Comparison of ENCODE assay signal across 9 cellular contexts in the genomic region with DNA sequence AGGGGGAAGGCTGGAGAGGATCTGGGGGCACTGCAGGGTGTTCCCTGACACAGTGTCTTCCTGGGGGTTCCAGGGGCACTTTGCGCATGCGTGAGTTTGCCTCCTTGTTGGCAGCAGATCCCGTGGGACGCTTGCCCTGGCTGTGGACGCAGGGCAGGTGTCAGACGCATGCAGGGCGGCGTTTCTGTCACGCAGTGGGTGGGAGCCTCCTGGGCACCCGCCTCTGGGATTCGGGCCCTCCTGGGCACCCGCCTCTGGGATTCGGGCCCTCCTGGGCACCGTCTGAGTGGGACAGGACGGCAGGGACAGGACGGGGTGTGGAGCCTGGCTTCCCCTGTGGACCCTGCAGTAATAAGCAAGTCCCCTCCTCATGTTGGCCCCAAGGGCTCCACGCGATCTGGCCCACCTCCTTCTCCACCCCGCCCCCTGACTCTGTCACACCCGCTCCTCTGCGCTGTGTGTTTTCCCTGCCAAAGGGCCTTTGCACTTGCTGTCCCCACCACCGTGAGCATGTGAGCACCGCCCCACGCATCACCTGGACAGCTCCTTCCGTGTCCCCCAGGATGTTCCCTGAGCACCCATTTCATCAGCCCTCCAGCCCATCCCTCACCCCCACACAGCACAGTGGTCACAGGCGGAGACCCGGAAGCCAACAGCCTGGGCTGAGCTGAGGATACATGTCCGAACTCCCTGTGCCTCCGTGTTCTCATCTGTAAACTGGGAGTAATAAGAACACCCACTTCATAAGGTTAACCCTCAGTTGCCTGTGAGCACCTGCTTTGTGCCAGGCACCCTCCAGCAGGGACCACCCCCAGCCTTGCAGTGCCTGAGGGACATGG. TPM values are rescaled to one million over a fixed set of nuclear protein-coding genes. Genes with fewer than 3 reads are reported as not detected.
DNase-seq lines count a peak whose midpoint lies in the region; ATAC-seq, FAIRE-seq and TF ChIP-seq lines count a peak whose summit lies in the region.
"Had no signal": no experiment of that assay in that cellular context is flagged by ENCODE, and none has a peak within 500 bp of the region (broad histone marks: within the 10 kb centered on the region; RNA-seq: fewer than 3 reads in every experiment).

No MANE protein-coding gene starts in this region.

- H3K9me3 Mint-ChIP-seq in nephron (no peaks in the 10 kb centered on the region), progenitor cell of endocrine pancreas (ENCODE audit: low read depth) (no peaks in the 10 kb centered on the region)

- TF ChIP-seq CTCF in bronchial epithelial cell (IDR thresholded peaks at IDR 0.05; ENCODE audit: insufficient read depth, low read length, severe bottlenecking) (no peak), nephron (IDR thresholded peaks at IDR 0.05; ENCODE audit: unreplicated experiment in 3 of 3) (no peak), progenitor cell of endocrine pancreas (IDR thresholded peaks at IDR 0.05; ENCODE audit: unreplicated experiment) (no peak)

- H3K27ac Mint-ChIP-seq in nephron (no peak overlapping the region), progenitor cell of endocrine pancreas (no peak overlapping the region)
- H3K27ac Mint-ChIP-seq: activated naive CD8-positive, alpha-beta T cell had no signal

- no peak for ATAC-seq in HG03460 (IDR thresholded peaks at IDR 0.05; ENCODE audit: unreplicated experiment)

- H3K27me3 Mint-ChIP-seq in nephron (ENCODE audit: low read depth) (peaks cover 52% of the 10 kb centered on the region), progenitor cell of endocrine pancreas (peaks cover 25% of the 10 kb centered on the region)

- H3K36me3 ChIP-seq in bronchial epithelial cell (ENCODE audit: control insufficient read depth, insufficient read depth, low read length): no peaks in the 10 kb centered on the region

- DNase-seq in Ammon's horn (ENCODE audit: low spot score) (peak; percentile 59), M059J (ENCODE audit: low read depth) (peak; percentile 77), bronchial epithelial cell (ENCODE audit: low read depth) (peak; percentile 33), progenitor cell of endocrine pancreas (ENCODE audit: low spot score, unreplicated experiment) (no peak), iPS-NIHi11 (ENCODE audit: low spot score) (no peak), glomerular visceral epithelial cell (ENCODE audit: extremely low spot score) (no peak)

- no peaks in the 10 kb centered on the region for H3K4me1 Mint-ChIP-seq in nephron
- H3K4me1 Mint-ChIP-seq in progenitor cell of endocrine pancreas (ENCODE audit: low read depth): no peaks in the 10 kb centered on the region

- peak overlapping the region; percentile 47 to 54 (median 51) for H3K4me3 Mint-ChIP-seq in nephron
- no peak overlapping the region for H3K4me3 Mint-ChIP-seq in progenitor cell of endocrine pancreas (ENCODE audit: low read depth)
- H3K4me3 Mint-ChIP-seq: activated naive CD8-positive, alpha-beta T cell had no signal

- no peak for FAIRE-seq in bronchial epithelial cell (lab: Jason Lieb, UNC)

- H3K27me3 ChIP-seq in bronchial epithelial cell (ENCODE audit: control insufficient read depth, insufficient read depth, low read length): no peaks in the 10 kb centered on the region

- H3K36me3 Mint-ChIP-seq in nephron (ENCODE audit: low read depth) (no peaks in the 10 kb centered on the region), progenitor cell of endocrine pancreas (ENCODE audit: insufficient read depth) (no peaks in the 10 kb centered on the region)
- H3K36me3 Mint-ChIP-seq: activated naive CD8-positive, alpha-beta T cell had no signal

- H3K4me3 ChIP-seq in bronchial epithelial cell (ENCODE audit: low read depth, low read length): peak overlapping the region; percentile 41

RNA-seq across cellular contexts. Expression of gene MMP17, which starts 4.4 kb away (rescaled TPM):
- total RNA-seq in M059J (2014; rRNA removed; shearing (Covaris generic)): 8.3 and 10.1 TPM in 2 replicates
- total RNA-seq in bronchial epithelial cell: 4.1 and 4.5 TPM in 2 replicates
- total RNA-seq in progenitor cell of endocrine pancreas: 0.48 and 0.49 TPM in 2 replicates

Comparison
In these comparisons a context has a peak if more than half of its experiments do, and no peak if none do; other contexts are left out.
1. DNase-seq: peak in Ammon's horn (single experiment), M059J (single experiment) and bronchial epithelial cell (single experiment); none in progenitor cell of endocrine pancreas (single experiment), iPS-NIHi11 (single experiment) and glomerular visceral epithelial cell (single experiment).